Comparison of ENCODE assay signal across 20 cellular contexts in genomic region chr2:237624565-237624964, GRCh38. TPM values are rescaled to one million over a fixed set of nuclear protein-coding genes. Genes with fewer than 3 reads are reported as not detected.
DNase-seq lines count a peak whose midpoint lies in the region; ATAC-seq and TF ChIP-seq lines count a peak whose summit lies in the region.
"Had no signal": no experiment of that assay in that cellular context is flagged by ENCODE, and none has a peak within 500 bp of the region (broad histone marks: within the 10 kb centered on the region; RNA-seq: fewer than 3 reads in every experiment).

No MANE protein-coding gene starts in this region.

- H3K9me3 ChIP-seq in DND-41 (ENCODE audit: insufficient read depth, low read length, severe bottlenecking): no peaks in the 10 kb centered on the region
- H3K9me3 ChIP-seq in OCI-LY3 (ENCODE audit: insufficient read depth, low read length): no peaks in the 10 kb centered on the region
- no peaks in the 10 kb centered on the region for H3K9me3 ChIP-seq in neuronal stem cell (replicated peaks in 1 of 2; ENCODE audit: control insufficient read depth in 2 of 2, insufficient read depth in 1 of 2, low read depth in 1 of 2, low read length in 2 of 2)
- H3K9me3 ChIP-seq: MG63, SJSA1 had no signal

- H2BK120ac ChIP-seq in neuronal stem cell (ENCODE audit: low read depth, low read length): no peak overlapping the region

- H3K27ac ChIP-seq in DND-41 (ENCODE audit: low read length) (no peak overlapping the region), OCI-LY3 (ENCODE audit: low read length) (no peak overlapping the region), neuronal stem cell (replicated peaks; ENCODE audit: low read length) (no peak overlapping the region)
- H3K27ac ChIP-seq: SJSA1 had no signal

- ATAC-seq in DND-41 (ENCODE audit: insufficient read depth, low read depth): no peak
- ATAC-seq: left colon, PC-3 had no signal

- H3K79me2 ChIP-seq in DND-41 (ENCODE audit: insufficient read depth, low read length) (no peaks in the 10 kb centered on the region), OCI-LY3 (ENCODE audit: low read length) (no peaks in the 10 kb centered on the region)

- peak overlapping the region; percentile 77 for H2AK5ac ChIP-seq in neuronal stem cell (ENCODE audit: low read depth, low read length)

- H3K4me2 ChIP-seq in DND-41 (ENCODE audit: insufficient read depth, low read length) (no peak overlapping the region), OCI-LY3 (ENCODE audit: low read length) (no peak overlapping the region), neuronal stem cell (ENCODE audit: insufficient read depth, low read length, poor library complexity, severe bottlenecking) (no peak overlapping the region)
- H3K4me2 ChIP-seq: smooth muscle cell had no signal

- H3K14ac ChIP-seq in neuronal stem cell (ENCODE audit: low read length): no peak overlapping the region

- no peaks in the 10 kb centered on the region for H3K36me3 ChIP-seq in DND-41 (ENCODE audit: insufficient read depth, low read length)
- H3K36me3 ChIP-seq in OCI-LY3 (replicated peaks; ENCODE audit: low read depth, low read length): no peaks in the 10 kb centered on the region
- peaks cover 0 to under 1% of the 10 kb centered on the region in 2 donors for H3K36me3 ChIP-seq in neuronal stem cell (replicated peaks in 1 of 2; ENCODE audit: control insufficient read depth in 2 of 2, insufficient read depth in 2 of 2, low read length in 2 of 2)
- H3K36me3 ChIP-seq in H7 (replicated peaks; ENCODE audit: control insufficient read depth, insufficient read depth, low read length): no peaks in the 10 kb centered on the region
- H3K36me3 ChIP-seq: MG63 had no signal

- H2BK5ac ChIP-seq in neuronal stem cell (ENCODE audit: low read length): no peak overlapping the region

- H3K9ac ChIP-seq in DND-41 (ENCODE audit: low read depth, low read length) (no peak overlapping the region), OCI-LY3 (ENCODE audit: low read length) (no peak overlapping the region), neuronal stem cell (ENCODE audit: low read depth, low read length, poor library complexity) (no peak overlapping the region)

- no peak overlapping the region for H2BK12ac ChIP-seq in neuronal stem cell (ENCODE audit: low read length)

- TF ChIP-seq CTCF in DND-41 (IDR thresholded peaks at IDR 0.05; ENCODE audit: borderline replicate concordance, extremely low read depth, low read length, poor library complexity, severe bottlenecking): peak; percentile 20
- peak; percentile 45 for TF ChIP-seq CTCF in GM12875 (IDR thresholded peaks at IDR 0.05; ENCODE audit: borderline replicate concordance, insufficient read depth, low read depth, low read length)
- peak; percentile 30; the same call in 1 of the 2 replicates for TF ChIP-seq CTCF in OCI-LY3 (IDR thresholded peaks at IDR 0.05; ENCODE audit: low read depth, low read length)

- H2BK15ac ChIP-seq in neuronal stem cell (ENCODE audit: low read length): no peak overlapping the region

- no peak overlapping the region for H3K18ac ChIP-seq in neuronal stem cell (ENCODE audit: low read length)

- no peak overlapping the region for H3K4ac ChIP-seq in neuronal stem cell (ENCODE audit: low read length)

- H3K23ac ChIP-seq in neuronal stem cell (ENCODE audit: low read depth, low read length, poor library complexity): no peak overlapping the region

- H3K4me3 ChIP-seq in DND-41 (ENCODE audit: low read depth in 1 of 2, low read length in 2 of 2): no peak overlapping the region
- H3K4me3 ChIP-seq in GM12875 (ENCODE audit: low read depth, low read length): no peak overlapping the region
- H3K4me3 ChIP-seq in OCI-LY3 (ENCODE audit: low read length): no peak overlapping the region
- no peak overlapping the region for H3K4me3 ChIP-seq in neuronal stem cell (ENCODE audit: low read length in 2 of 2)
- no peak overlapping the region for H3K4me3 ChIP-seq in H7 (ENCODE audit: insufficient read depth, low read depth, low read length)
- H3K4me3 ChIP-seq: MG63, SJSA1, smooth muscle cell had no signal

- WGBS in neuronal stem cell (ENCODE audit: extremely low coverage in 2 of 2, insufficient read length in 2 of 2, insufficient replicate concordance in 1 of 2), 2 donors: no CpG with 5 or more reads among the region's 6 CpGs

- no peaks in the 10 kb centered on the region for H3K4me1 ChIP-seq in DND-41 (ENCODE audit: insufficient read depth, low read length)
- H3K4me1 ChIP-seq in OCI-LY3 (ENCODE audit: low read length): no peaks in the 10 kb centered on the region
- H3K4me1 ChIP-seq in neuronal stem cell (ENCODE audit: control insufficient read depth in 2 of 2, insufficient read depth in 1 of 2, low read depth in 1 of 2, low read length in 2 of 2): peaks cover 8 to 9% of the 10 kb centered on the region in 2 donors

- peaks cover 9% of the 10 kb centered on the region for H3K27me3 ChIP-seq in DND-41 (ENCODE audit: insufficient read depth, low read length, poor library complexity)
- peaks cover 4% of the 10 kb centered on the region; the same call in 1 of the 2 replicates for H3K27me3 ChIP-seq in OCI-LY3 (ENCODE audit: low read depth, low read length)
- peaks cover 4 to 33% (median 31%) of the 10 kb centered on the region in 3 experiments for H3K27me3 ChIP-seq in neuronal stem cell (ENCODE audit: control insufficient read depth in 3 of 3, insufficient read depth in 3 of 3, low read depth in 1 of 3, low read length in 3 of 3)
- H3K27me3 ChIP-seq in H7 (ENCODE audit: control insufficient read depth, insufficient read depth, low read length): peaks cover 10% of the 10 kb centered on the region
- H3K27me3 ChIP-seq: MG63, SJSA1 had no signal

- no peak overlapping the region for H4K91ac ChIP-seq in neuronal stem cell (ENCODE audit: low read depth, low read length, poor library complexity)

- DNase-seq in DND-41 (no peak), neuronal stem cell (ENCODE audit: low spot score) (no peak), H7 (no peak), COLO829 (ENCODE audit: low spot score) (no peak), NCI-H2081 (lab: John Stamatoyannopoulos, UW) (no peak)
- no peak for DNase-seq in activated effector memory CD4-positive, alpha-beta T cell treated with anti-CD3 and anti-CD28 coated beads, Interleukin-2, amount 50 U/mL, for 16 hours
- DNase-seq: activated naive CD4-positive, alpha-beta T cell; AML-193; cortex of kidney; left colon; MG63; NCI-H526; PC-3 had no signal

- H2AFZ ChIP-seq in DND-41 (ENCODE audit: low read depth, low read length) (no peak overlapping the region), OCI-LY3 (ENCODE audit: low read depth, low read length) (no peak overlapping the region), neuronal stem cell (ENCODE audit: low read length) (no peak overlapping the region)

- no peaks in the 10 kb centered on the region for H4K20me1 ChIP-seq in DND-41 (ENCODE audit: insufficient read depth, low read length)
- no peaks in the 10 kb centered on the region for H4K20me1 ChIP-seq in OCI-LY3 (ENCODE audit: insufficient read depth, low read length)

- no peaks in the 10 kb centered on the region for H3K79me1 ChIP-seq in neuronal stem cell (ENCODE audit: low read depth, low read length)

- no peak overlapping the region for H4K8ac ChIP-seq in neuronal stem cell (ENCODE audit: low read depth, low read length)

RNA-seq across cellular contexts. Expression of gene LRRFIP1, which starts 2.8 kb away (rescaled TPM):
- 30.3 TPM for polyA plus RNA-seq in neuronal stem cell (2013, experiment 1 of 2)
- polyA plus RNA-seq in neuronal stem cell (2013, experiment 2 of 2): 33.9 TPM
- 49.9 and 101 TPM in 2 replicates for total RNA-seq in H7 (2014; rRNA removed; shearing (Covaris generic))

RNA-seq across cellular contexts. Expression of gene RAB17, which starts 34.0 kb away (rescaled TPM):
- 0.15 TPM for polyA plus RNA-seq in neuronal stem cell (2013, experiment 1 of 2)
- polyA plus RNA-seq in neuronal stem cell (2013, experiment 2 of 2): not detected
- 23.3 and 25.5 TPM in 2 replicates for total RNA-seq in H7 (2014; rRNA removed; shearing (Covaris generic))

RNA-seq across cellular contexts. Expression of gene PRLH, which starts 58.2 kb away (rescaled TPM):
- not detected for polyA plus RNA-seq in neuronal stem cell (2013, experiment 1 of 2)
- not detected for polyA plus RNA-seq in neuronal stem cell (2013, experiment 2 of 2)
- total RNA-seq in H7 (2014; rRNA removed; shearing (Covaris generic)): not detected in 2 replicates
- total RNA-seq: frontal cortex, left colon, osteocyte, PC-3, SJSA1, smooth muscle cell had no signal
- polyA plus RNA-seq: smooth muscle cell, thymus had no signal
